In the genomic region with DNA sequence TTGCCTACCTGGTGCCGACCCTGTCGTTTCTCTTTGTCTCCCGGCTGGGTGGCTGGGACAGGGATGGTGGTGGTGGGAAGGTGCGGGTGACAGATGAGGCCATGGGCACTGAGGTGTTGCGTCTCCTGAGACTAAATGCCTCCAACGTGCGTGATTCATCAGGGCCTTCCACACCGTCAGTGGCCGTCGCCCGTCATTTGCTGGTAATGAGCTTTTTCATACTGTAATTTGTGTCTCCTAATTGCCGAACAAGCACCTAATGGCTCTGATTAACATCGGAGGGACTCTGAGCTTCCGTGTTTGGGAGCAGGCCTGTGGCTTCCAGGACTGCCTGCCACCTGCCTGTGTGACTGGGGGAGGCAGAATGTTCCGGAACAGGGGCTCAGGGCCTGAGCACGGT, we compare ENCODE assay signal across 22 cellular contexts. TPM values are rescaled to one million over a fixed set of nuclear protein-coding genes. Genes with fewer than 3 reads are reported as not detected.
A peak's percentile ranks its signal among the peaks of the same experiment; 100 is the strongest.
DNase-seq lines count a peak whose midpoint lies in the region; ATAC-seq and TF ChIP-seq lines count a peak whose summit lies in the region.
"Had no signal": no experiment of that assay in that cellular context is flagged by ENCODE, and none has a peak within 500 bp of the region (broad histone marks: within the 10 kb centered on the region; RNA-seq: fewer than 3 reads in every experiment).

No MANE protein-coding gene starts in this region.

- peak overlapping the region; percentile 7 to 20 for H3K9ac ChIP-seq in duodenal mucosa (ENCODE audit: low read depth in 1 of 2, low read length in 2 of 2)

- TF ChIP-seq POLR2A in gastrocnemius medialis (IDR thresholded peaks at IDR 0.05), result no peak

- ATAC-seq in Right ventricle myocardium superior (ENCODE audit: poor library complexity) (no peak), gastrocnemius medialis (no peak)
- ATAC-seq: activated naive CD4-positive, alpha-beta T cell treated with anti-CD3 and anti-CD28 coated beads, Interleukin-2, amount 50 U/mL, for 72 hours; naive thymus-derived CD4-positive, alpha-beta T cell; T-cell had no signal

- TF ChIP-seq CTCF in right atrium auricular region (IDR thresholded peaks at IDR 0.05) (no peak), gastrocnemius medialis (IDR thresholded peaks at IDR 0.05 in 4 of 5, conservative IDR thresholded peaks at IDR 0.05 in 1 of 5) (no peak)

- in situ Hi-C loops in gastrocnemius medialis (cut with MboI; ENCODE audit: low sequenced_read_pairs in 4 of 4), result no loop called here

- no peak overlapping the region for H3K4me3 ChIP-seq in right atrium auricular region
- no peak overlapping the region for H3K4me3 ChIP-seq in duodenal mucosa (ENCODE audit: low read depth in 1 of 2, low read length in 2 of 2)
- H3K4me3 ChIP-seq in gastrocnemius medialis, result no peak overlapping the region
- H3K4me3 ChIP-seq: ovary had no signal

- H3K9me3 ChIP-seq in right atrium auricular region (no peaks in the 10 kb centered on the region), duodenal mucosa (ENCODE audit: control insufficient read depth in 1 of 2, low read length in 2 of 2) (no peaks in the 10 kb centered on the region), gastrocnemius medialis (no peaks in the 10 kb centered on the region)
- H3K9me3 ChIP-seq: ovary had no signal

- H3K4me1 ChIP-seq in right atrium auricular region (peaks cover 0 to 84% of the 10 kb centered on the region in 2 donors), duodenal mucosa (ENCODE audit: control insufficient read depth in 1 of 2, insufficient read depth in 2 of 2, low read length in 2 of 2) (peaks cover 89 to 95% of the 10 kb centered on the region in 2 donors), gastrocnemius medialis (peaks cover 78 to 86% of the 10 kb centered on the region in 2 donors)

- DNase-seq in right atrium auricular region (ENCODE audit: low spot score) (no peak), Right ventricle myocardium superior (no peak), gastrocnemius medialis (no peak), posterior cingulate gyrus (no peak), NCI-H1930 (lab: John Stamatoyannopoulos, UW) (no peak), NCI-H524 treated with DMSO at 0.1 percent for 48 hours (lab: John Stamatoyannopoulos, UW) (no peak)
- DNase-seq in effector CD4-positive, alpha-beta T cell, result no peak
- DNase-seq: ACHN; activated CD4-positive, alpha-beta T cell treated with anti-CD3 and anti-CD28 coated beads for 4 hours; endodermal cell; GOT3; Karpas-422; mesendoderm; MV-4-11; naive thymus-derived CD4-positive, alpha-beta T cell; NCI-H2029; OCI-M1; ovary; SIG-M5; T-cell had no signal

- no peaks in the 10 kb centered on the region for H3K27me3 ChIP-seq in right atrium auricular region
- H3K27me3 ChIP-seq in duodenal mucosa (ENCODE audit: control insufficient read depth in 1 of 2, insufficient read depth in 2 of 2, low read length in 2 of 2), result no peaks in the 10 kb centered on the region
- no peaks in the 10 kb centered on the region for H3K27me3 ChIP-seq in gastrocnemius medialis
- H3K27me3 ChIP-seq: ovary had no signal

- intact Hi-C loops in Right ventricle myocardium superior (cut with DNase I) (no loop called here), gastrocnemius medialis (cut with DNase I; ENCODE audit: low total_unique reads) (loop anchor here (5.0 kb wide), 1 partner anchor 79 kb away; no protein-coding TSS in a partner anchor), posterior cingulate gyrus (cut with DNase I) (no loop called here)

- H3K36me3 ChIP-seq in right atrium auricular region, result no peaks in the 10 kb centered on the region
- no peaks in the 10 kb centered on the region for H3K36me3 ChIP-seq in duodenal mucosa (ENCODE audit: control insufficient read depth in 1 of 2, insufficient read depth in 2 of 2, low read length in 2 of 2)
- H3K36me3 ChIP-seq in gastrocnemius medialis, result no peaks in the 10 kb centered on the region
- H3K36me3 ChIP-seq: ovary had no signal

- H3K27ac ChIP-seq in right atrium auricular region (peak overlapping the region; percentile 61 to 75), duodenal mucosa (ENCODE audit: low read depth, low read length) (peak overlapping the region; percentile 62), gastrocnemius medialis (peak overlapping the region; percentile 5 to 97 (median 93))
- H3K27ac ChIP-seq: ovary had no signal

RNA-seq across cellular contexts. Expression of a gene that starts 35.2 kb away (rescaled TPM):
- total RNA-seq in right atrium auricular region, result 10 to 100 TPM; 34.5 to 50.8 TPM
- total RNA-seq in Right ventricle myocardium superior, result 89.0 TPM
- 100 to 1,000 TPM in 3 of 4 donors, 10 to 100 TPM in 1; 70.8 to 224 (median 160) TPM for total RNA-seq in gastrocnemius medialis
